In the genomic region with DNA sequence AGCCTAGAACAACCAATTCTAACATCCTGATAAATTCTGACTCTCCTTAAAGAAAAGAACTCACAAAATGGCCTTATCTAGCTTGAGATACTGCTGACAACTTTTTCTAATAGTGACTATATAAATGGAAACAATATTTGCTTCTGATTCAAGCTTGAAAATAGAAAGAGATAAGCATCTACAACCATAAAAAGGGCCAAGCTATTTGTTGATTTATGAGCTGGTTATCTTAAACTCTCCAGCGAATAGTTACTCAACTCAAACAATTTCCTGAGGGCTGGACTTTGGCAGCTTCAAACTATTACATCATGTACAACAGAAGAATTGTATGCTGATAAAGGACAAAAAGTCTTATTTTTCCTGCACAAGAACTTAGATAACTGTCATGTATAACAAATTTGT, we compare ENCODE assay signal across 11 cellular contexts. TPM values are rescaled to one million over a fixed set of nuclear protein-coding genes. Genes with fewer than 3 reads are reported as not detected.
DNase-seq lines count a peak whose midpoint lies in the region; ATAC-seq and TF ChIP-seq lines count a peak whose summit lies in the region.
"Had no signal": no experiment of that assay in that cellular context is flagged by ENCODE, and none has a peak within 500 bp of the region (broad histone marks: within the 10 kb centered on the region; RNA-seq: fewer than 3 reads in every experiment).

No MANE protein-coding gene starts in this region.

- peak; percentile 77 for ATAC-seq in Right ventricle myocardium inferior
- ATAC-seq in mucosa of descending colon, result peak; percentile 84
- ATAC-seq in HG02970 (IDR thresholded peaks at IDR 0.05; ENCODE audit: low FRiP score, unreplicated experiment), result no peak
- no peak for ATAC-seq in activated T-helper 17 cell treated with anti-CD3 and anti-CD28 coated beads, Interleukin-2, amount 50 U/mL, for 72 hours (replicated peaks)

- H3K4me1 ChIP-seq in mucosa of descending colon (ENCODE audit: low read depth), result peaks cover 30% of the 10 kb centered on the region

- H3K4me3 ChIP-seq in dorsolateral prefrontal cortex, result peak overlapping the region in 39 of 59 donors; percentile 1 to 69 (median 29)
- H3K4me3 ChIP-seq in mucosa of descending colon, result peak overlapping the region; percentile 10
- H3K4me3 ChIP-seq: BLaER1, HAP-1 had no signal

- H3K27me3 Mint-ChIP-seq in activated T-helper 17 cell treated with anti-CD3 and anti-CD28 coated beads, Interleukin-2, amount 50 U/mL, for 72 hours, result no peaks in the 10 kb centered on the region
- H3K27me3 Mint-ChIP-seq: activated naive CD8-positive, alpha-beta T cell treated with anti-CD3 and anti-CD28 coated beads for 36 hours had no signal

- peak overlapping the region in 58 of 59 donors; percentile 47 to 99 (median 95) for H3K27ac ChIP-seq in dorsolateral prefrontal cortex
- H3K27ac ChIP-seq: BLaER1 had no signal

- H3K9me3 ChIP-seq in mucosa of descending colon, result no peaks in the 10 kb centered on the region
- H3K9me3 ChIP-seq: HAP-1 had no signal

- TF ChIP-seq CTCF in dorsolateral prefrontal cortex (IDR thresholded peaks at IDR 0.05 in 54 of 56, conservative IDR thresholded peaks at IDR 0.05 in 2 of 56; ENCODE audit: low read depth in 1 of 56, partially characterized antibody in 56 of 56), result no peak
- no peak for TF ChIP-seq CTCF in mucosa of descending colon (IDR thresholded peaks at IDR 0.05)

- DNase-seq in Right ventricle myocardium inferior (ENCODE audit: missing footprints), result no peak
- no peak for DNase-seq in cardiac septum (ENCODE audit: low spot score)
- no peak for DNase-seq in dorsolateral prefrontal cortex
- DNase-seq in mucosa of descending colon, result peak in 1 of 3 donors; percentile 67
- DNase-seq in NCI-H1417 (lab: John Stamatoyannopoulos, UW), result no peak
- DNase-seq in activated naive CD4-positive, alpha-beta T cell treated with Interleukin-2 at 50 U/mL for 16 hours, result no peak
- DNase-seq: activated naive CD8-positive, alpha-beta T cell treated with anti-CD3 and anti-CD28 coated beads for 36 hours had no signal

- H3K27me3 ChIP-seq in dorsolateral prefrontal cortex, result no peaks in the 10 kb centered on the region
- H3K27me3 ChIP-seq: BLaER1 had no signal

- intact Hi-C loops in Right ventricle myocardium inferior (cut with DNase I), result no loop called here
- intact Hi-C loops in cardiac septum (cut with DNase I), result no loop called here
- intact Hi-C loops in dorsolateral prefrontal cortex (cut with DNase I), result loop anchor here in 1 of 2 donors (2.0 to 10.0 kb wide), 2 partner anchors 34 to 58 kb away; a partner anchor contains a TSS
- intact Hi-C loops in mucosa of descending colon (cut with DNase I, micrococcal nuclease), result no loop called here

- H3K36me3 ChIP-seq in mucosa of descending colon (ENCODE audit: low read depth), result no peaks in the 10 kb centered on the region
- H3K36me3 ChIP-seq: BLaER1, HAP-1 had no signal

- no peak overlapping the region for H3K27ac Mint-ChIP-seq in activated T-helper 17 cell treated with anti-CD3 and anti-CD28 coated beads, Interleukin-2, amount 50 U/mL, for 72 hours
- H3K27ac Mint-ChIP-seq: activated naive CD8-positive, alpha-beta T cell treated with anti-CD3 and anti-CD28 coated beads for 36 hours had no signal

- no peaks in the 10 kb centered on the region for H3K9me3 Mint-ChIP-seq in activated T-helper 17 cell treated with anti-CD3 and anti-CD28 coated beads, Interleukin-2, amount 50 U/mL, for 72 hours
- H3K9me3 Mint-ChIP-seq: activated naive CD8-positive, alpha-beta T cell treated with anti-CD3 and anti-CD28 coated beads for 36 hours had no signal

- H3K4me3 Mint-ChIP-seq in activated T-helper 17 cell treated with anti-CD3 and anti-CD28 coated beads, Interleukin-2, amount 50 U/mL, for 72 hours, result no peak overlapping the region
- H3K4me3 Mint-ChIP-seq: activated naive CD8-positive, alpha-beta T cell treated with anti-CD3 and anti-CD28 coated beads for 36 hours had no signal

- H3K36me3 Mint-ChIP-seq in activated T-helper 17 cell treated with anti-CD3 and anti-CD28 coated beads, Interleukin-2, amount 50 U/mL, for 72 hours (ENCODE audit: low read depth), result no peaks in the 10 kb centered on the region

- H3K4me1 Mint-ChIP-seq in activated T-helper 17 cell treated with anti-CD3 and anti-CD28 coated beads, Interleukin-2, amount 50 U/mL, for 72 hours, result peaks cover 7% of the 10 kb centered on the region

RNA-seq across cellular contexts. Expression of a gene that starts 4.6 kb away (rescaled TPM):
- total RNA-seq in Right ventricle myocardium inferior (29.7 TPM), cardiac septum (16.3 TPM), dorsolateral prefrontal cortex (100 to 1,000 TPM in 119 of 120 experiments, 10 to 100 TPM in 1; 91.9 to 623 (median 231) TPM), mucosa of descending colon (100 to 1,000 TPM in 2 of 3 donors, 10 to 100 TPM in 1; 97.0 to 149 (median 109) TPM)
- total RNA-seq in activated T-helper 17 cell treated with anti-CD3 and anti-CD28 coated beads, Interleukin-2, amount 50 U/mL, for 72 hours, result 1 to 10 TPM; 6.3 to 6.4 TPM

RNA-seq across cellular contexts. Expression of a gene that starts 54.7 kb away (rescaled TPM):
- total RNA-seq in Right ventricle myocardium inferior (0.51 TPM), cardiac septum (8.7 TPM), dorsolateral prefrontal cortex (1 to 10 TPM in 52 of 120 experiments, under 1 TPM in 60, not detected in 8; 0.30 to 2.4 (median 0.94) TPM), mucosa of descending colon (not detected)
- not detected for total RNA-seq in activated T-helper 17 cell treated with anti-CD3 and anti-CD28 coated beads, Interleukin-2, amount 50 U/mL, for 72 hours
- total RNA-seq: activated naive CD8-positive, alpha-beta T cell treated with anti-CD3 and anti-CD28 coated beads for 36 hours had no signal

Comparison
In these comparisons a context has a peak if more than half of its experiments do, and no peak if none do; other contexts are left out.
1. ATAC-seq: peak in Right ventricle myocardium inferior (single experiment) and mucosa of descending colon (single experiment); none in HG02970 (single experiment) and activated T-helper 17 cell treated with anti-CD3 and anti-CD28 coated beads, Interleukin-2, amount 50 U/mL, for 72 hours (single experiment).